Comparison of ENCODE assay signal across 9 cellular contexts in the genomic region with DNA sequence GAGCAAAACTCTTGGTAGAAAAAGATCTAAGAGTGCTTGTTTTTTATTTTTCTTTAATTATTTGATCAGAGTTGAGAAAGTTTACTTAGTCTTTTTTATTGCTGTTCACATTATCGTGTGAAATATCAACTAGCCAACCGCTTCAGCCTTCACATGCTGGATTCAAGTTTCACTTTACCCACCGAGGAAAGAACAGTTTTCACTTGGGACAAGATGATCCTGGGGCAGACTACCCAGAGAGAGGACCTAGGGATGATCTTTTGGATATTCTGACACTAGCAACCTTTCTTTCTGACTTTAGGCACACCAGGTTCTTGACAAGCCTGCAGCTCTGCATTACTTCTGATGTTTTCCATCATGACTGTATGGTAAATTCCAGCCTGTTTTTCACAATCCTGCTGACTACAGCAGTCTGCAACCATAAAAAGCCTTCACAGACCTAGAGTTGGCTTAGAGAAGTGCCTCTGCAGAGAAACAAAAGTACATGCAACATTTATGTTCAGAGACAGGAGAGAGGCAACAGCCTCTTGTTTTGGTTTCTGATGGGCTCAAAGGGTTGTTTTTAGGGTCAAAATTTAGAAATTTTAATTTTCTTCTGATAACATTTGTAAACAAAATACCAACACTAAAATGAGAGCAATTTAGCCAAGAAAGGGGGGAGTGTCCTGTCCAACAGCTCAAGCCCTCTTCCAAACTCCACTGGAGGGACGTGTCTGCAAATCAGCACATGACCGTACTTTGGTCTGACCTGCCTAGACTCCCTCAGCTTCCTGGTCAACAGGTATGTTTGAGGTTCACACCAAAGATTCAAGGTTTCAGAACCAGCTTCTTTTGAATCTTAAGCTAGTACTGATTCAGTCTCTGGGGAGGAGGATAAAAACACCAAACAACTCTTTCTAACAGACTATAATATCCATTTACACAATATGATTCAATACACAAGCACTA. TPM values are rescaled to one million over a fixed set of nuclear protein-coding genes. Genes with fewer than 3 reads are reported as not detected.
A peak's percentile ranks its signal among the peaks of the same experiment; 100 is the strongest.
DNase-seq lines count a peak whose midpoint lies in the region; ATAC-seq and TF ChIP-seq lines count a peak whose summit lies in the region.
"Had no signal": no experiment of that assay in that cellular context is flagged by ENCODE, and none has a peak within 500 bp of the region (broad histone marks: within the 10 kb centered on the region; RNA-seq: fewer than 3 reads in every experiment).

No MANE protein-coding gene starts in this region.

- H3K27me3 ChIP-seq in duodenal mucosa (ENCODE audit: control insufficient read depth in 1 of 2, insufficient read depth in 2 of 2, low read length in 2 of 2) (no peaks in the 10 kb centered on the region), lung (ENCODE audit: control insufficient read depth, insufficient read depth) (no peaks in the 10 kb centered on the region), thyroid gland (no peaks in the 10 kb centered on the region)

- H3K9ac ChIP-seq in duodenal mucosa (ENCODE audit: low read depth in 1 of 2, low read length in 2 of 2), result peak overlapping the region in 1 of 2 donors; percentile 12

- H3K27ac ChIP-seq in duodenal mucosa (ENCODE audit: low read depth, low read length), result no peak overlapping the region
- peak overlapping the region in 1 of 2 donors; percentile 72 for H3K27ac ChIP-seq in lung (ENCODE audit: low read depth in 1 of 2, low read length in 1 of 2)
- peak overlapping the region; percentile 78 to 88 (median 79) for H3K27ac ChIP-seq in thyroid gland

- intact Hi-C loops in thyroid gland (cut with DNase I), result no loop called here

- TF ChIP-seq CTCF in lung (IDR thresholded peaks at IDR 0.05; ENCODE audit: control extremely low read depth, extremely low read depth) (no peak), thyroid gland (IDR thresholded peaks at IDR 0.05) (peak in 1 of 6 experiments; percentile 11)

- H3K4me1 ChIP-seq in duodenal mucosa (ENCODE audit: control insufficient read depth in 1 of 2, insufficient read depth in 2 of 2, low read length in 2 of 2), result peaks cover 0 to 7% of the 10 kb centered on the region in 2 donors
- no peaks in the 10 kb centered on the region for H3K4me1 ChIP-seq in lung (ENCODE audit: control insufficient read depth in 2 of 2, insufficient read depth in 2 of 2, low read length in 2 of 2)
- H3K4me1 ChIP-seq in thyroid gland, result peaks cover 21% of the 10 kb centered on the region in 2 donors

- ATAC-seq in lung (ENCODE audit: insufficient read depth, low FRiP score), result no peak
- ATAC-seq in HG02571 (IDR thresholded peaks at IDR 0.05; ENCODE audit: unreplicated experiment), result no peak

- H3K9me3 ChIP-seq in duodenal mucosa (ENCODE audit: control insufficient read depth in 1 of 2, low read length in 2 of 2), result no peaks in the 10 kb centered on the region
- no peaks in the 10 kb centered on the region for H3K9me3 ChIP-seq in lung (ENCODE audit: control insufficient read depth in 2 of 2, insufficient read depth in 1 of 2, low read length in 1 of 2)
- H3K9me3 ChIP-seq in thyroid gland, result no peaks in the 10 kb centered on the region

- 35 to 49% methylated on average over 5 of the region's 5 CpGs for WGBS in lung, 2 donors
- 11 to 13% methylated on average over 5 of the region's 5 CpGs for WGBS in thyroid gland, 2 donors

- no peaks in the 10 kb centered on the region for H3K36me3 ChIP-seq in duodenal mucosa (ENCODE audit: control insufficient read depth in 1 of 2, insufficient read depth in 2 of 2, low read length in 2 of 2)
- H3K36me3 ChIP-seq in lung (ENCODE audit: control insufficient read depth in 2 of 2, insufficient read depth in 2 of 2, low read length in 2 of 2), result no peaks in the 10 kb centered on the region
- no peaks in the 10 kb centered on the region for H3K36me3 ChIP-seq in thyroid gland

- peak overlapping the region; percentile 40 to 62 for H3K4me3 ChIP-seq in duodenal mucosa (ENCODE audit: low read depth in 1 of 2, low read length in 2 of 2)
- H3K4me3 ChIP-seq in lung, result peak overlapping the region; percentile 27
- peak overlapping the region in 2 of 3 donors; percentile 9 to 10 for H3K4me3 ChIP-seq in thyroid gland (replicated peaks in 1 of 3)

- TF ChIP-seq POLR2A in thyroid gland (IDR thresholded peaks at IDR 0.05), result peak in 1 of 2 donors; percentile 52

- DNase-seq in M059J (ENCODE audit: low read depth), result peak; percentile 70
- DNase-seq in lung (ENCODE audit: low spot score), result no peak
- peak; percentile 58 to 62 for DNase-seq in thyroid gland
- no peak for DNase-seq in AML-193 (lab: John Stamatoyannopoulos, UW)
- no peak for DNase-seq in HUDEP-2 (lab: John Stamatoyannopoulos, UW; ENCODE audit: unreplicated experiment in 76 of 76)
- no peak for DNase-seq in effector CD8-positive, alpha-beta T cell (lab: John Stamatoyannopoulos, UW)
- DNase-seq: SIG-M5 had no signal

RNA-seq across cellular contexts. Expression of a gene that starts 0.9 kb away (rescaled TPM):
- total RNA-seq in M059J (2014; rRNA removed; shearing (Covaris generic)), result 6.7 and 21.9 TPM in 2 replicates
- total RNA-seq in lung, result 10 to 100 TPM; 86.7 to 87.5 TPM
- polyA plus RNA-seq in lung, result 10 to 100 TPM; 21.9 to 33.0 TPM
- 100 to 1,000 TPM in 2 of 4 donors, 10 to 100 TPM in 2; 68.7 to 133 (median 96.8) TPM for total RNA-seq in thyroid gland

Comparison
In these comparisons a context has a peak if more than half of its experiments do, and no peak if none do; other contexts are left out.
1. DNase-seq: peak in M059J (single experiment) and thyroid gland (2 of 2); none in lung (single experiment), AML-193 (0 of 2), HUDEP-2 (0 of 76) and effector CD8-positive, alpha-beta T cell (single experiment).
2. Peak in every context shown above with its lines, with median percentiles within 50 percentile points of each other: H3K4me3 ChIP-seq.